Comparison of ENCODE assay signal across 18 cellular contexts in genomic region chr2:224146356-224147160, GRCh38.
DNase-seq lines count a peak whose midpoint lies in the region; ATAC-seq and TF ChIP-seq lines count a peak whose summit lies in the region.
"Had no signal": no experiment of that assay in that cellular context is flagged by ENCODE, and none has a peak within 500 bp of the region (broad histone marks: within the 10 kb centered on the region; RNA-seq: fewer than 3 reads in every experiment).

No MANE protein-coding gene starts in this region.

- 0 out of 5 replicates have a peak, but pooled peaks cover 0 to 2% of the 10 kb centered on the region in 2 experiments for H3K9me3 Mint-ChIP-seq in H9
- H3K9me3 Mint-ChIP-seq: activated naive CD4-positive, alpha-beta T cell treated with anti-CD3 and anti-CD28 coated beads for 36 hours; CD8-positive, alpha-beta memory T cell; dendritic cell treated with granulocyte-macrophage colony-stimulating factor and Interleukin-4, amounts not matched to agents 40 ng/mL and 50 ng/mL, for 4 days had no signal

- intact Hi-C loops in left ventricle myocardium inferior (cut with micrococcal nuclease) (no loop called here), left ventricle myocardium superior (cut with micrococcal nuclease) (no loop called here)

- no peak overlapping the region for H2AFZ ChIP-seq in H9 (ENCODE audit: low read length)

- H3K27ac Mint-ChIP-seq in H9 = 0 out of 7 replicates have a peak overlapping the region, but pooled peaks of 1 of the 3 experiments have one; percentile 42
- H3K27ac Mint-ChIP-seq: activated naive CD4-positive, alpha-beta T cell treated with anti-CD3 and anti-CD28 coated beads for 36 hours; CD8-positive, alpha-beta memory T cell; dendritic cell treated with granulocyte-macrophage colony-stimulating factor and Interleukin-4, amounts not matched to agents 40 ng/mL and 50 ng/mL, for 4 days had no signal

- no peak for ATAC-seq in left ventricle myocardium superior
- ATAC-seq in HG02938 (IDR thresholded peaks at IDR 0.05; ENCODE audit: unreplicated experiment) = no peak
- no peak for ATAC-seq in HG03097 (IDR thresholded peaks at IDR 0.05; ENCODE audit: low FRiP score, unreplicated experiment)
- ATAC-seq: body of pancreas, upper lobe of right lung had no signal

- no peak overlapping the region for H3K14ac ChIP-seq in H9 (ENCODE audit: insufficient read depth, low read length)

- H3K79me1 ChIP-seq in mesendoderm (ENCODE audit: low read length) (no peaks in the 10 kb centered on the region), H9 (ENCODE audit: insufficient read depth, low read depth, low read length, poor library complexity, severe bottlenecking) (no peaks in the 10 kb centered on the region)

- H3K79me2 ChIP-seq in mesendoderm (ENCODE audit: control insufficient read depth, insufficient read depth, low read length) (no peaks in the 10 kb centered on the region), H9 (ENCODE audit: insufficient read depth, low read length) (no peaks in the 10 kb centered on the region)

- DNase-seq in left ventricle myocardium inferior (no peak), left ventricle myocardium superior (no peak), dermis microvascular lymphatic vessel endothelial cell (ENCODE audit: low read depth in 2 of 2) (peak; percentile 82 to 92), mesendoderm (peak; percentile 24), GF-D8 (lab: John Stamatoyannopoulos, UW) (no peak), H9 (no peak)
- DNase-seq: activated CD8-positive, alpha-beta memory T cell treated with anti-CD3 and anti-CD28 coated beads, Interleukin-2, amount 50 U/mL, for 48 hours; activated naive CD4-positive, alpha-beta T cell treated with anti-CD3 and anti-CD28 coated beads for 36 hours; body of pancreas; CD8-positive, alpha-beta memory T cell; kidney; SHP77 treated with DMSO at 0.1 percent for 48 hours; stimulated activated naive CD4-positive, alpha-beta T cell; T-helper 9 cell; upper lobe of right lung had no signal

- H4K8ac ChIP-seq in mesendoderm (ENCODE audit: low read depth, low read length) = no peak overlapping the region
- no peak overlapping the region for H4K8ac ChIP-seq in H9 (replicated peaks; ENCODE audit: insufficient read length, low read depth, low read length)

- H3K23ac ChIP-seq in mesendoderm (ENCODE audit: low read length) = no peak overlapping the region
- H3K23ac ChIP-seq in H9 (ENCODE audit: insufficient read length, low read depth, low read length) = no peak overlapping the region

- no peaks in the 10 kb centered on the region for H3K27me3 Mint-ChIP-seq in H9 (ENCODE audit: low read depth)
- H3K27me3 Mint-ChIP-seq: dendritic cell treated with granulocyte-macrophage colony-stimulating factor and Interleukin-4, amounts not matched to agents 40 ng/mL and 50 ng/mL, for 4 days had no signal

- WGBS in mesendoderm (ENCODE audit: extremely low coverage, insufficient coverage, low lambda C conversion rate) = no CpG with 5 or more reads among the region's 6 CpGs
- WGBS in H9 (ENCODE audit: extremely low coverage, insufficient read length, low lambda C conversion rate) = no CpG with 5 or more reads among the region's 6 CpGs

- H3K4me1 Mint-ChIP-seq in H9 = no peaks in the 10 kb centered on the region
- H3K4me1 Mint-ChIP-seq: CD8-positive, alpha-beta memory T cell had no signal

- no peak overlapping the region for H2BK15ac ChIP-seq in mesendoderm (replicated peaks; ENCODE audit: low read depth)
- no peak overlapping the region for H2BK15ac ChIP-seq in H9 (ENCODE audit: low read depth, low read length)

- no peak overlapping the region for H4K91ac ChIP-seq in H9 (ENCODE audit: insufficient read length, low read depth, low read length)

- H3K9ac ChIP-seq in mesendoderm (ENCODE audit: low read length) (no peak overlapping the region), H9 (ENCODE audit: extremely low read depth, insufficient read length, low read length) (no peak overlapping the region)

- peak overlapping the region; percentile 22 for H2BK5ac ChIP-seq in mesendoderm (ENCODE audit: low read length)
- no peak overlapping the region for H2BK5ac ChIP-seq in H9 (ENCODE audit: insufficient read length, low read length)

- no peak overlapping the region for H3T11ph ChIP-seq in H9 (ENCODE audit: low read length)

- no peak for TF ChIP-seq CTCF in left ventricle myocardium inferior (IDR thresholded peaks at IDR 0.05; ENCODE audit: borderline replicate concordance)
- no peak for TF ChIP-seq CTCF in H9 (conservative IDR thresholded peaks at IDR 0.05)

- H2AK5ac ChIP-seq in mesendoderm (ENCODE audit: low read length) = no peak overlapping the region
- no peak overlapping the region for H2AK5ac ChIP-seq in H9 (ENCODE audit: insufficient read length, low read length)

- H3K27ac ChIP-seq in left ventricle myocardium inferior (replicated peaks) = peak overlapping the region; percentile 41
- H3K27ac ChIP-seq in mesendoderm (ENCODE audit: low read depth, low read length) = peak overlapping the region; percentile 75
- H3K27ac ChIP-seq in H9 (ENCODE audit: insufficient read length, low read depth, low read length) = no peak overlapping the region
- H3K27ac ChIP-seq: body of pancreas, upper lobe of right lung had no signal

- no peak overlapping the region for H3K4me3 Mint-ChIP-seq in H9
- H3K4me3 Mint-ChIP-seq: activated naive CD4-positive, alpha-beta T cell treated with anti-CD3 and anti-CD28 coated beads for 36 hours; CD8-positive, alpha-beta memory T cell; dendritic cell treated with granulocyte-macrophage colony-stimulating factor and Interleukin-4, amounts not matched to agents 40 ng/mL and 50 ng/mL, for 4 days had no signal

- H3K18ac ChIP-seq in mesendoderm (ENCODE audit: low read length) (peak overlapping the region; percentile 90), H9 (ENCODE audit: insufficient read length, low read depth, low read length) (no peak overlapping the region)

- H3K4me1 ChIP-seq in left ventricle myocardium inferior (peaks cover 6% of the 10 kb centered on the region), mesendoderm (ENCODE audit: control insufficient read depth, low read depth, low read length) (no peaks in the 10 kb centered on the region), H9 (ENCODE audit: insufficient read depth, low read length) (no peaks in the 10 kb centered on the region)
- H3K4me1 ChIP-seq: body of pancreas, upper lobe of right lung had no signal

- H2BK120ac ChIP-seq in mesendoderm (ENCODE audit: low read depth, low read length) = peak overlapping the region; percentile 75
- no peak overlapping the region for H2BK120ac ChIP-seq in H9 (ENCODE audit: low read depth, low read length, poor library complexity, severe bottlenecking)

- H3K36me3 ChIP-seq in left ventricle myocardium inferior (no peaks in the 10 kb centered on the region), mesendoderm (ENCODE audit: control insufficient read depth, insufficient read depth, low read length) (no peaks in the 10 kb centered on the region)
- H3K36me3 ChIP-seq: upper lobe of right lung had no signal

- no peak overlapping the region for H4K5ac ChIP-seq in mesendoderm (ENCODE audit: low read length)
- H4K5ac ChIP-seq in H9 (ENCODE audit: insufficient read length, low read depth, low read length) = no peak overlapping the region

- H3K9me3 ChIP-seq in left ventricle myocardium inferior (replicated peaks) = no peaks in the 10 kb centered on the region
- H3K9me3 ChIP-seq in H9 (ENCODE audit: control insufficient read depth, low read depth, low read length) = no peaks in the 10 kb centered on the region
- H3K9me3 ChIP-seq: body of pancreas, upper lobe of right lung had no signal

- H3K4me2 ChIP-seq in mesendoderm (ENCODE audit: low read length) = no peak overlapping the region
- no peak overlapping the region for H3K4me2 ChIP-seq in H9 (ENCODE audit: insufficient read depth, insufficient read length, low read length)

- H2BK12ac ChIP-seq in H9 (ENCODE audit: insufficient read length, low read depth, low read length) = no peak overlapping the region

- no peak overlapping the region for H2BK20ac ChIP-seq in H9 (ENCODE audit: low read depth, low read length, poor library complexity, severe bottlenecking)

- H3K56ac ChIP-seq in mesendoderm (ENCODE audit: low read length) (no peak overlapping the region), H9 (ENCODE audit: insufficient read length, low read depth, low read length) (no peak overlapping the region)

- H3K4me3 ChIP-seq in left ventricle myocardium inferior (no peak overlapping the region), mesendoderm (ENCODE audit: low read length) (no peak overlapping the region)
- H3K4me3 ChIP-seq: body of pancreas, upper lobe of right lung had no signal

- H3K23me2 ChIP-seq in H9 (ENCODE audit: insufficient read length, low read depth, low read length, poor library complexity, severe bottlenecking) = no peaks in the 10 kb centered on the region

- H3K27me3 ChIP-seq in left ventricle myocardium inferior (ENCODE audit: low read depth) (no peaks in the 10 kb centered on the region), mesendoderm (ENCODE audit: insufficient read depth, low read length, poor library complexity) (no peaks in the 10 kb centered on the region), H9 (ENCODE audit: insufficient read depth, low read length) (no peaks in the 10 kb centered on the region)
- H3K27me3 ChIP-seq: body of pancreas, upper lobe of right lung had no signal

- H4K20me1 ChIP-seq in H9 (ENCODE audit: control insufficient read depth, insufficient read depth, insufficient read length) = no peaks in the 10 kb centered on the region

- H3K36me3 Mint-ChIP-seq in H9 (ENCODE audit: insufficient read depth in 1 of 3, low read depth in 3 of 3) = no peaks in the 10 kb centered on the region
- H3K36me3 Mint-ChIP-seq: CD8-positive, alpha-beta memory T cell had no signal

- H3K4ac ChIP-seq in mesendoderm (ENCODE audit: low read depth, low read length) (no peak overlapping the region), H9 (ENCODE audit: low read depth, low read length) (no peak overlapping the region)

Comparison
In these comparisons a context has a peak if more than half of its experiments do, and no peak if none do; other contexts are left out.
1. DNase-seq: peak in dermis microvascular lymphatic vessel endothelial cell (2 of 2) and mesendoderm (single experiment); none in left ventricle myocardium inferior (single experiment), left ventricle myocardium superior (single experiment), GF-D8 (single experiment) and H9 (single experiment).